ENCODE assay signal across 10 cellular contexts in the genomic region with DNA sequence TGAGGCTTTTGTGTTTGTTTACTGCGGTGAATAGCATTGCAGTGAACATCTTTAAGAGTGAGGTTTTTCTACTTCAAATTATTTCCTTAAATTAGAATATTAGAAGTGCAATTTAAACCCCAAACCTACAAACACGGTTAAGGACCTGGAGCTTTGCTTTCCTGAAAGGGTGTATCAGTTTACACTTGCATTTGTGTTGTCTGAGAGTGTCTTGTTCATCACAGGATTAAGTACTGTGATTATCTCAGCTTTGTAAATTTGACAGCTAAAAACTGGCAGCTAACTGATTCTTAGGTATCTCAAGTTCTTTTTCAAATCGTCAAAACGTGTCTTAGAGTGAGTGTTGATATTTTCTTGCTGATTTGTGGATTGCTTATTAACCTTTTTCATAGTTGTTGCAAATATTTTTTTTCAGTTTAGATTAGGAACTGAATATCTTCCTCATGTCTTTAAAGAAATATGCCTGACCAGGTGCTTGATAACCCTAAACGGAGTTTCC. TPM values are rescaled to one million over a fixed set of nuclear protein-coding genes. Genes with fewer than 3 reads are reported as not detected.
DNase-seq lines count a peak whose midpoint lies in the region; ATAC-seq, FAIRE-seq and TF ChIP-seq lines count a peak whose summit lies in the region.
"Had no signal": no experiment of that assay in that cellular context is flagged by ENCODE, and none has a peak within 500 bp of the region (broad histone marks: within the 10 kb centered on the region; RNA-seq: fewer than 3 reads in every experiment).

No MANE protein-coding gene starts in this region.

- no peak for TF ChIP-seq CTCF in astrocyte (IDR thresholded peaks at IDR 0.05; ENCODE audit: insufficient read depth, low read depth, low read length)
- TF ChIP-seq CTCF in prostate gland (IDR thresholded peaks at IDR 0.05), result no peak
- no peak for TF ChIP-seq CTCF in activated CD8-positive, alpha-beta T cell treated with anti-CD3 and anti-CD28 coated beads for 36 hours (IDR thresholded peaks at IDR 0.05)
- TF ChIP-seq CTCF in progenitor cell of endocrine pancreas (IDR thresholded peaks at IDR 0.05; ENCODE audit: unreplicated experiment), result no peak

- H3K9me3 ChIP-seq in astrocyte (ENCODE audit: insufficient read depth, low read depth, low read length) (no peaks in the 10 kb centered on the region), prostate gland (no peaks in the 10 kb centered on the region)

- CTCF ChIA-PET in activated CD8-positive, alpha-beta T cell treated with anti-CD3 and anti-CD28 coated beads for 36 hours (lab: Charles Lee), result interaction anchor here (0.9 to 9.1 kb wide), 5 partner anchors 26 to 113 kb away, joined by 3 to 125 read pairs (median 3); no protein-coding TSS in a partner anchor

- H3K9me3 Mint-ChIP-seq in astrocyte (ENCODE audit: unreplicated experiment) (no peaks in the 10 kb centered on the region), progenitor cell of endocrine pancreas (ENCODE audit: low read depth) (no peaks in the 10 kb centered on the region)
- H3K9me3 Mint-ChIP-seq in stimulated activated naive CD8-positive, alpha-beta T cell treated with anti-CD3 and anti-CD28 coated beads, Interleukin-15, amount 100 ng/mL, for 72 hours, result no peaks in the 10 kb centered on the region
- no peaks in the 10 kb centered on the region for H3K9me3 Mint-ChIP-seq in activated CD8-positive, alpha-beta T cell treated with anti-CD3 and anti-CD28 coated beads for 36 hours
- H3K9me3 Mint-ChIP-seq: activated naive CD4-positive, alpha-beta T cell treated with anti-CD3 and anti-CD28 coated beads, Interleukin-2, amount 10 ng/mL, durations not matched to agents 7 days and 5 days had no signal

- no peaks in the 10 kb centered on the region for H3K36me3 ChIP-seq in astrocyte (ENCODE audit: insufficient read depth, low read length)
- no peaks in the 10 kb centered on the region for H3K36me3 ChIP-seq in prostate gland

- peaks cover 24% of the 10 kb centered on the region for H3K4me1 Mint-ChIP-seq in astrocyte (ENCODE audit: low read depth, unreplicated experiment)
- H3K4me1 Mint-ChIP-seq in stimulated activated naive CD8-positive, alpha-beta T cell treated with anti-CD3 and anti-CD28 coated beads, Interleukin-15, amount 100 ng/mL, for 72 hours, result peaks cover 26% of the 10 kb centered on the region
- H3K4me1 Mint-ChIP-seq in activated CD8-positive, alpha-beta T cell treated with anti-CD3 and anti-CD28 coated beads for 36 hours (ENCODE audit: low read depth), result peaks cover 16% of the 10 kb centered on the region
- H3K4me1 Mint-ChIP-seq in progenitor cell of endocrine pancreas (ENCODE audit: low read depth), result peaks cover 22% of the 10 kb centered on the region

- TF ChIP-seq POLR2A in GM12891 (IDR thresholded peaks at IDR 0.05; ENCODE audit: low read depth, low read length), result no peak
- TF ChIP-seq POLR2A in prostate gland (IDR thresholded peaks at IDR 0.05), result no peak

- peak overlapping the region; percentile 93 for H3K27ac ChIP-seq in astrocyte (ENCODE audit: low read depth, low read length)
- H3K27ac ChIP-seq in prostate gland, result peak overlapping the region; percentile 11

- ATAC-seq in stimulated activated naive CD8-positive, alpha-beta T cell treated with anti-CD3 and anti-CD28 coated beads, Interleukin-15, amount 100 ng/mL, for 72 hours, result no peak
- no peak for ATAC-seq in esophagus mucosa
- no peak for ATAC-seq in activated CD8-positive, alpha-beta T cell treated with anti-CD3 and anti-CD28 coated beads for 36 hours
- ATAC-seq: activated CD4-positive, CD25-positive, alpha-beta regulatory T cell treated with anti-CD3 and anti-CD28 coated beads, Interleukin-2, amount 50 U/mL, for 24 hours had no signal

- no peaks in the 10 kb centered on the region for H4K20me1 ChIP-seq in astrocyte (ENCODE audit: insufficient read depth, low read length)

- H3K27me3 Mint-ChIP-seq in astrocyte (ENCODE audit: low read depth, unreplicated experiment) (peaks cover 2% of the 10 kb centered on the region), progenitor cell of endocrine pancreas (no peaks in the 10 kb centered on the region)
- H3K27me3 Mint-ChIP-seq in stimulated activated naive CD8-positive, alpha-beta T cell treated with anti-CD3 and anti-CD28 coated beads, Interleukin-15, amount 100 ng/mL, for 72 hours, result no peaks in the 10 kb centered on the region
- no peaks in the 10 kb centered on the region for H3K27me3 Mint-ChIP-seq in activated CD8-positive, alpha-beta T cell treated with anti-CD3 and anti-CD28 coated beads for 36 hours

- H3K9ac ChIP-seq in astrocyte (ENCODE audit: low read length), result peak overlapping the region; percentile 81

- no peak for DNase-seq in GM12891 (ENCODE audit: insufficient read length, low spot score)
- DNase-seq in NCI-H1105 treated with DMSO at 0.1 percent for 48 hours (lab: John Stamatoyannopoulos, UW), result peak; percentile 71
- DNase-seq in astrocyte (ENCODE audit: low read depth), result no peak
- no peak for DNase-seq in prostate gland (ENCODE audit: low spot score)
- no peak for DNase-seq in stimulated activated naive CD8-positive, alpha-beta T cell treated with anti-CD3 and anti-CD28 coated beads, Interleukin-15, amount 100 ng/mL, for 72 hours
- DNase-seq in activated CD8-positive, alpha-beta T cell treated with anti-CD3 and anti-CD28 coated beads for 36 hours, result no peak
- DNase-seq in progenitor cell of endocrine pancreas (ENCODE audit: low spot score, unreplicated experiment), result no peak
- DNase-seq: activated naive CD4-positive, alpha-beta T cell treated with anti-CD3 and anti-CD28 coated beads, Interleukin-2, amount 10 ng/mL, durations not matched to agents 7 days and 5 days had no signal

- peaks cover 2% of the 10 kb centered on the region for H3K36me3 Mint-ChIP-seq in astrocyte (ENCODE audit: low read depth, unreplicated experiment)
- no peaks in the 10 kb centered on the region for H3K36me3 Mint-ChIP-seq in activated CD8-positive, alpha-beta T cell treated with anti-CD3 and anti-CD28 coated beads for 36 hours (ENCODE audit: low read depth)
- H3K36me3 Mint-ChIP-seq in progenitor cell of endocrine pancreas (ENCODE audit: insufficient read depth), result peaks cover 7% of the 10 kb centered on the region
- H3K36me3 Mint-ChIP-seq: activated naive CD4-positive, alpha-beta T cell treated with anti-CD3 and anti-CD28 coated beads, Interleukin-2, amount 10 ng/mL, durations not matched to agents 7 days and 5 days had no signal

- H3K27me3 ChIP-seq in astrocyte (ENCODE audit: insufficient read depth, low read length) (no peaks in the 10 kb centered on the region), prostate gland (replicated peaks; ENCODE audit: insufficient read depth) (no peaks in the 10 kb centered on the region)

- POLR2A ChIA-PET in activated CD8-positive, alpha-beta T cell treated with anti-CD3 and anti-CD28 coated beads for 36 hours (lab: Charles Lee), result interaction anchor here (1.4 to 10.5 kb wide), 2 partner anchors 9 to 22 kb away, joined by 4 to 154 read pairs; no protein-coding TSS in a partner anchor

- peaks cover 15% of the 10 kb centered on the region for H3K79me2 ChIP-seq in astrocyte (ENCODE audit: insufficient read depth, low read length)

- 45% methylated on average over 5 of the region's 5 CpGs for WGBS in prostate gland

- FAIRE-seq in GM12891 (lab: Jason Lieb, UNC), result peak; percentile 38
- FAIRE-seq in astrocyte (lab: Jason Lieb, UNC), result peak; percentile 47

- H3K4me3 Mint-ChIP-seq in astrocyte (ENCODE audit: unreplicated experiment) (peak overlapping the region; percentile 6), progenitor cell of endocrine pancreas (ENCODE audit: low read depth) (no peak overlapping the region)
- no peak overlapping the region for H3K4me3 Mint-ChIP-seq in stimulated activated naive CD8-positive, alpha-beta T cell treated with anti-CD3 and anti-CD28 coated beads, Interleukin-15, amount 100 ng/mL, for 72 hours
- no peak overlapping the region for H3K4me3 Mint-ChIP-seq in activated CD8-positive, alpha-beta T cell treated with anti-CD3 and anti-CD28 coated beads for 36 hours
- H3K4me3 Mint-ChIP-seq: activated naive CD4-positive, alpha-beta T cell treated with anti-CD3 and anti-CD28 coated beads, Interleukin-2, amount 10 ng/mL, durations not matched to agents 7 days and 5 days had no signal

- H3K27ac Mint-ChIP-seq in astrocyte (ENCODE audit: unreplicated experiment) (no peak overlapping the region), progenitor cell of endocrine pancreas (no peak overlapping the region)
- H3K27ac Mint-ChIP-seq in stimulated activated naive CD8-positive, alpha-beta T cell treated with anti-CD3 and anti-CD28 coated beads, Interleukin-15, amount 100 ng/mL, for 72 hours, result no peak overlapping the region
- no peak overlapping the region for H3K27ac Mint-ChIP-seq in activated CD8-positive, alpha-beta T cell treated with anti-CD3 and anti-CD28 coated beads for 36 hours
- H3K27ac Mint-ChIP-seq: activated naive CD4-positive, alpha-beta T cell treated with anti-CD3 and anti-CD28 coated beads, Interleukin-2, amount 10 ng/mL, durations not matched to agents 7 days and 5 days had no signal

- H3K4me3 ChIP-seq in astrocyte (ENCODE audit: insufficient read depth, low read depth, low read length) (peak overlapping the region; percentile 25), prostate gland (no peak overlapping the region)

- intact Hi-C loops in prostate gland (cut with DNase I), result loop anchor here (5.0 to 10.0 kb wide), 2 partner anchors 72 to 154 kb away; no protein-coding TSS in a partner anchor
- intact Hi-C loops in activated CD8-positive, alpha-beta T cell treated with anti-CD3 and anti-CD28 coated beads for 36 hours (cut with micrococcal nuclease), result no loop called here

- H3K4me1 ChIP-seq in astrocyte (ENCODE audit: insufficient read depth, low read length) (peaks cover 34% of the 10 kb centered on the region), prostate gland (replicated peaks) (peaks cover 7% of the 10 kb centered on the region)

- H3K4me2 ChIP-seq in astrocyte (ENCODE audit: low read length), result peak overlapping the region; percentile 74

- H2AFZ ChIP-seq in astrocyte (ENCODE audit: low read depth, low read length), result no peak overlapping the region

TF ChIP-seq in GM12891, 5 proteins besides CTCF, POLR2A, EP300 and RAD21:
- TF ChIP-seq POLR2AphosphoS5 (IDR thresholded peaks at IDR 0.05; ENCODE audit: low read depth, low read length) (no peak), PAX5 (IDR thresholded peaks at IDR 0.05; ENCODE audit: insufficient read depth, low read length, severe bottlenecking) (no peak)

RNA-seq across cellular contexts. Expression of gene LRRFIP1, which starts 41.8 kb away (rescaled TPM):
- polyA plus RNA-seq in GM12891 (2012; ENCODE audit: low read depth, missing spikeins), result 37.0 TPM
- total RNA-seq in astrocyte (83.3 and 84.1 TPM in 2 replicates), prostate gland (10 to 100 TPM; 66.1 to 73.1 TPM), esophagus mucosa (103 TPM), progenitor cell of endocrine pancreas (68.6 and 71.4 TPM in 2 replicates)
- 100 to 1,000 TPM; 264 to 281 TPM for total RNA-seq in activated CD8-positive, alpha-beta T cell treated with anti-CD3 and anti-CD28 coated beads for 36 hours
